ENCODE assay signal across 33 cellular contexts in the genomic region with DNA sequence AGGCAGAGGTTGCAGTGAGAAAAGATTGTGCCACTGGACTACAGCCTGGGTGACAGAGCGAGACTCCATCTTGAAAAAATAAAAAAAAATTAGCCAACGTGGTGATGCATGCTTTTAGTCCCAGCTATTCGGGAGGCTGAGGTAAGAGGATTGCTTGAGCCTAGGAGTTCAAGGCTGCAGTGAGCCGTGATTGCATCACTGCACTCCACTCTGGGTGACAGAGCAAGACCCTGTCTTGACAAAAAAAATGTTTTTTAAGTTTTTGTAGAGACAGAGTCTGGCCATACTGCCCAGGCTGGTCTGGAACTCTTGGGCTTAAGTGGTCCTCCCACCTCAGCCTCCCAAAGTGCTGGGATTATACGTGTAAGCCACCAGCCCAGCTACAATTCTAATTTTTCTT. TPM values are rescaled to one million over a fixed set of nuclear protein-coding genes. Genes with fewer than 3 reads are reported as not detected.
A peak's percentile ranks its signal among the peaks of the same experiment; 100 is the strongest.
DNase-seq lines count a peak whose midpoint lies in the region; ATAC-seq, FAIRE-seq and TF ChIP-seq lines count a peak whose summit lies in the region.
"Had no signal": no experiment of that assay in that cellular context is flagged by ENCODE, and none has a peak within 500 bp of the region (broad histone marks: within the 10 kb centered on the region; RNA-seq: fewer than 3 reads in every experiment).

No MANE protein-coding gene starts in this region.

- no TSS peak for BruUV-seq in HepG2 (replicated peaks; lab: Mats Ljungman, UMichigan)
- BruUV-seq in K562 (replicated peaks; lab: Mats Ljungman, UMichigan) = no TSS peak

- no peaks in the 10 kb centered on the region for H3K9me3 ChIP-seq in HepG2 (ENCODE audit: low read length)
- H3K9me3 ChIP-seq in right lobe of liver = no peaks in the 10 kb centered on the region
- H3K9me3 ChIP-seq in K562 (replicated peaks; ENCODE audit: control insufficient read depth, insufficient read depth, low read depth, low read length) = no peaks in the 10 kb centered on the region
- no peaks in the 10 kb centered on the region for H3K9me3 ChIP-seq in stomach
- H3K9me3 ChIP-seq: A549; BE2C; BLaER1; BLaER1 treated with 17β-estradiol and CSF1 and Interleukin-3, amounts not matched to agents 10 nM and 100 nM; Caco-2 had no signal

- TF ChIP-seq POLR2A in HepG2 (IDR thresholded peaks at IDR 0.05; ENCODE audit: insufficient read depth in 1 of 2, low read depth in 2 of 2, low read length in 2 of 2) (no peak), right lobe of liver (IDR thresholded peaks at IDR 0.05) (no peak), K562 (conservative IDR thresholded peaks at IDR 0.05) (no peak), stomach (IDR thresholded peaks at IDR 0.05) (no peak)

- POLR2A ChIA-PET in HepG2 (lab: Yijun Ruan, JAX) (no interaction called here), K562 (lab: Yijun Ruan, JAX) (no interaction called here)

- no peaks in the 10 kb centered on the region for H3K79me2 ChIP-seq in HepG2 (ENCODE audit: insufficient read depth, low read length)
- H3K79me2 ChIP-seq in K562 (ENCODE audit: control insufficient read depth, insufficient read depth, low read length) = no peaks in the 10 kb centered on the region

- no peak for TF ChIP-seq CTCF in HepG2 (CRISPR knock-in tag; IDR thresholded peaks at IDR 0.05)
- TF ChIP-seq CTCF in right lobe of liver (IDR thresholded peaks at IDR 0.05) = no peak
- TF ChIP-seq CTCF in K562 (IDR thresholded peaks at IDR 0.05 in 2 of 3, conservative IDR thresholded peaks at IDR 0.05 in 1 of 3; ENCODE audit: insufficient read depth in 2 of 3, low read depth in 1 of 3, low read length in 3 of 3) = no peak
- TF ChIP-seq CTCF in stomach (IDR thresholded peaks at IDR 0.05) = no peak

- intact Hi-C loops in HepG2 (cut with micrococcal nuclease; ENCODE audit: unreplicated experiment) (no loop called here), right lobe of liver (cut with DNase I) (no loop called here), K562 (cut with micrococcal nuclease) (loop anchor here (5.0 kb wide), 1 partner anchor 373 kb away; no protein-coding TSS in a partner anchor), stomach (cut with DNase I; ENCODE audit: low total_unique reads) (loop anchor here (10.0 kb wide), 1 partner anchor 105 kb away; no protein-coding TSS in a partner anchor)

- DNase-seq in HepG2 (ENCODE audit: low spot score) (no peak), right lobe of liver (no peak), K562 (ENCODE audit: extremely low read depth in 1 of 4, low spot score in 3 of 4) (no peak), mesenteric fat pad (ENCODE audit: low spot score) (peak; percentile 5), stomach (no peak)
- DNase-seq: 8988T; ACHN; AML-193; C1 segment of cervical spinal cord; Caco-2; Calu3; CD4-positive, alpha-beta memory T cell; CD4-positive, alpha-beta T cell; CD4-positive, CD25-positive, alpha-beta regulatory T cell; CD8-positive, alpha-beta memory T cell; CD8-positive, alpha-beta T cell; COR-L47; DMS 273 treated with DMSO at 0.1 percent for 48 hours; DMS153; DMS53; DMS79; DMS79 treated with DMSO at 0.1 percent for 48 hours; DND-41; EL had no signal

- ATAC-seq in HepG2 = no peak
- ATAC-seq in right lobe of liver = no peak
- no peak for ATAC-seq in K562
- ATAC-seq in GM18519 (IDR thresholded peaks at IDR 0.05; ENCODE audit: low FRiP score, unreplicated experiment) = no peak
- ATAC-seq: A549; CD8-positive, alpha-beta T cell had no signal

- H3K4me1 ChIP-seq in HepG2 (ENCODE audit: insufficient read depth, low read length) (peaks cover 11% of the 10 kb centered on the region; the same call in 1 of the 2 replicates), right lobe of liver (no peaks in the 10 kb centered on the region), K562 (replicated peaks in 1 of 2; ENCODE audit: control insufficient read depth in 2 of 2, insufficient read depth in 2 of 2, low read length in 2 of 2) (no peaks in the 10 kb centered on the region), stomach (no peaks in the 10 kb centered on the region)
- H3K4me1 ChIP-seq: A549; BE2C; BLaER1; BLaER1 treated with 17β-estradiol and CSF1 and Interleukin-3, amounts not matched to agents 10 nM and 100 nM; Caco-2 had no signal

- no peak overlapping the region for H3K4me2 ChIP-seq in HepG2 (ENCODE audit: low read depth, low read length)
- no peak overlapping the region for H3K4me2 ChIP-seq in K562 (ENCODE audit: insufficient read depth, low read length)
- H3K4me2 ChIP-seq: A549; BLaER1; BLaER1 treated with 17β-estradiol and CSF1 and Interleukin-3, amounts not matched to agents 10 nM and 100 nM had no signal

- H3K27me3 ChIP-seq in HepG2 (ENCODE audit: control insufficient read depth in 1 of 2, insufficient read depth in 2 of 2, low read length in 2 of 2) = no peaks in the 10 kb centered on the region
- H3K27me3 ChIP-seq in right lobe of liver = no peaks in the 10 kb centered on the region
- H3K27me3 ChIP-seq in K562 (ENCODE audit: control insufficient read depth in 2 of 2, insufficient read depth in 2 of 2, low read length in 2 of 2) = peaks cover 0 to 2% of the 10 kb centered on the region in 2 experiments; a peak in 2 of 5 replicates
- H3K27me3 ChIP-seq in stomach = no peaks in the 10 kb centered on the region
- H3K27me3 ChIP-seq: BE2C; BLaER1; BLaER1 treated with 17β-estradiol and CSF1 and Interleukin-3, amounts not matched to agents 10 nM and 100 nM had no signal

- H3K9me1 ChIP-seq in K562 (ENCODE audit: control insufficient read depth, insufficient read depth, low read length) = no peaks in the 10 kb centered on the region

- H3K36me3 ChIP-seq in HepG2 (replicated peaks in 1 of 2; ENCODE audit: control insufficient read depth in 1 of 2, insufficient read depth in 2 of 2, low read length in 2 of 2) (no peaks in the 10 kb centered on the region), right lobe of liver (no peaks in the 10 kb centered on the region), K562 (ENCODE audit: control insufficient read depth, insufficient read depth, low read length) (no peaks in the 10 kb centered on the region), stomach (no peaks in the 10 kb centered on the region)
- H3K36me3 ChIP-seq: BE2C; BLaER1; BLaER1 treated with 17β-estradiol and CSF1 and Interleukin-3, amounts not matched to agents 10 nM and 100 nM had no signal

- no peak for FAIRE-seq in HepG2 (lab: Jason Lieb, UNC)
- FAIRE-seq in K562 (lab: Jason Lieb, UNC) = no peak
- FAIRE-seq: A204.1, A549, D721Med had no signal

- no peaks in the 10 kb centered on the region for H4K20me1 ChIP-seq in HepG2 (ENCODE audit: insufficient read depth, low read length)
- 0 out of 2 replicates have a peak, but pooled peaks cover 3% of the 10 kb centered on the region for H4K20me1 ChIP-seq in K562 (replicated peaks; ENCODE audit: control insufficient read depth, insufficient read depth, low read length)
- H4K20me1 ChIP-seq: BLaER1; BLaER1 treated with 17β-estradiol and CSF1 and Interleukin-3, amounts not matched to agents 10 nM and 100 nM had no signal

- H3K27ac ChIP-seq in HepG2 (ENCODE audit: extremely low read length, insufficient read depth, low read length) = no peak overlapping the region
- no peak overlapping the region for H3K27ac ChIP-seq in right lobe of liver
- H3K27ac ChIP-seq in K562 (ENCODE audit: extremely low read depth, low read depth, low read length) = no peak overlapping the region
- no peak overlapping the region for H3K27ac ChIP-seq in stomach
- H3K27ac ChIP-seq: 22Rv1; A549; BLaER1; BLaER1 treated with 17β-estradiol and CSF1 and Interleukin-3, amounts not matched to agents 10 nM and 100 nM; C4-2B had no signal

- H3K4me3 ChIP-seq in HepG2 (replicated peaks in 1 of 3; ENCODE audit: insufficient read depth in 1 of 3, low read depth in 2 of 3, low read length in 3 of 3) (no peak overlapping the region), right lobe of liver (no peak overlapping the region), K562 (no peak overlapping the region), stomach (no peak overlapping the region)
- H3K4me3 ChIP-seq: A549; BLaER1; BLaER1 treated with 17β-estradiol and CSF1 and Interleukin-3, amounts not matched to agents 10 nM and 100 nM had no signal

- TF ChIP-seq EP300 in HepG2 (IDR thresholded peaks at IDR 0.05; ENCODE audit: low read depth in 2 of 2, low read length in 2 of 2) = no peak
- TF ChIP-seq EP300 in HepG2 (CRISPR knock-in tag; IDR thresholded peaks at IDR 0.05; ENCODE audit: borderline replicate concordance) = no peak
- TF ChIP-seq EP300 in K562 (IDR thresholded peaks at IDR 0.05; ENCODE audit: low read length) = no peak
- TF ChIP-seq EP300 in stomach (IDR thresholded peaks at IDR 0.05) = no peak

- CTCF ChIA-PET in HepG2 (lab: Yijun Ruan, JAX; ENCODE audit: low intra/inter-chr PET ratio, low total read pairs) = no interaction called here
- CTCF ChIA-PET in K562 (lab: Yijun Ruan, JAX; ENCODE audit: low intra/inter-chr PET ratio) = no interaction called here

- in situ Hi-C loops in HepG2 (cut with HindIII; ENCODE audit: extremely low pct_ligation_motif_present, low pct_unique_long_range_greater_than_20kb) = no loop called here
- in situ Hi-C loops in K562 (cut with MboI) = no loop called here

- H3K9ac ChIP-seq in HepG2 (ENCODE audit: insufficient read depth, low read depth, low read length) = no peak overlapping the region
- no peak overlapping the region for H3K9ac ChIP-seq in K562 (ENCODE audit: insufficient read depth in 1 of 2, low read depth in 2 of 2, low read length in 2 of 2)
- H3K9ac ChIP-seq: BLaER1; BLaER1 treated with 17β-estradiol and CSF1 and Interleukin-3, amounts not matched to agents 10 nM and 100 nM had no signal

- H2AFZ ChIP-seq in HepG2 (ENCODE audit: low read length) (no peak overlapping the region), K562 (ENCODE audit: low read depth, low read length) (no peak overlapping the region)

- 34% methylated on average over 5 of the region's 5 CpGs for WGBS in HepG2 (ENCODE audit: low lambda C conversion rate)
- 69% methylated on average over 4 of the region's 5 CpGs for WGBS in right lobe of liver (ENCODE audit: insufficient coverage, low coverage, low lambda C conversion rate, missing lambda C conversion rate)
- WGBS in K562 (ENCODE audit: insufficient coverage, low coverage, missing lambda C conversion rate) = 17% methylated on average over 4 of the region's 5 CpGs
- 65 to 90% (median 88%) methylated on average over 5 of the region's 5 CpGs for WGBS in stomach, 5 donors

- TF ChIP-seq RAD21 in HepG2 (CRISPR knock-in tag; IDR thresholded peaks at IDR 0.05) = no peak
- no peak for TF ChIP-seq RAD21 in K562 (CRISPR knock-in tag; conservative IDR thresholded peaks at IDR 0.05 in 1 of 2, IDR thresholded peaks at IDR 0.05 in 1 of 2)

RNA-seq across cellular contexts. Expression of gene LSM14A, which starts 22.4 kb away (rescaled TPM):
- total RNA-seq in HepG2 (2016; rRNA removed; fragmentation: Illumina TruSeq; extraction: Trizol) (83.6 and 109 TPM in 2 replicates), right lobe of liver (10 to 100 TPM; 32.1 to 61.9 (median 50.4) TPM), K562 (2014; rRNA removed) (95.1 and 111 TPM in 2 replicates), K562 (2014; rRNA removed; fragmentation: Illumina TruSeq; extraction: Trizol) (86.6 and 88.2 TPM in 2 replicates), K562 (2015; rRNA removed; fragmentation: Illumina TruSeq; extraction: Trizol) (90.7 and 93.9 TPM in 2 replicates), K562 (2021) (78.5 and 95.2 TPM in 2 replicates), mesenteric fat pad (87.2 TPM), stomach (100 to 1,000 TPM in 4 of 5 donors, 10 to 100 TPM in 1; 53.3 to 227 (median 171) TPM)
- total RNA-seq in HepG2 (2016; cell fraction: cytosol; rRNA removed; fragmentation: Illumina TruSeq; extraction: Trizol; ENCODE audit: low read depth) = 79.6 and 86.8 TPM in 2 replicates
- 89.2 and 94.7 TPM in 2 replicates for total RNA-seq in HepG2 (2016; cell fraction: insoluble cytoplasmic fraction; rRNA removed; fragmentation: Illumina TruSeq; extraction: Trizol)
- total RNA-seq in HepG2 (2016; cell fraction: membrane; rRNA removed; fragmentation: Illumina TruSeq; extraction: Trizol) = 169 and 188 TPM in 2 replicates
- 40.2 and 49.9 TPM in 2 replicates for total RNA-seq in HepG2 (2016; cell fraction: nucleus; rRNA removed; fragmentation: Illumina TruSeq; extraction: Trizol)
- polyA plus RNA-seq in HepG2 (2011; rRNA removed) (62.4 and 77.0 TPM in 2 replicates), K562 (2011; rRNA removed) (118 and 129 TPM in 2 replicates), K562 (2014; fragmentation: Illumina TruSeq; extraction: Trizol) (95.7 and 105 TPM in 2 replicates), K562 (2014; fragmentation: Nextera tagmentation; extraction: Ambion mirVana) (10 to 100 TPM; 19.5 to 25.7 TPM), K562 (2014; rRNA removed) (150 and 179 TPM in 2 replicates), stomach (10 to 100 TPM; 38.4 to 74.3 (median 51.5) TPM)
- 52.2 and 64.2 TPM in 2 replicates for polyA plus RNA-seq in HepG2 (2011; cell fraction: cytosol; rRNA removed)
- polyA plus RNA-seq in HepG2 (2011; cell fraction: nucleus; rRNA removed) = 37.8 and 45.4 TPM in 2 replicates
- 77.5 and 77.9 TPM in 2 replicates for polyA plus RNA-seq in HepG2 (2012)
- 124 and 135 TPM in 2 replicates for polyA plus RNA-seq in HepG2 (2016; cell fraction: cytosol; fragmentation: Illumina TruSeq; extraction: Trizol; ENCODE audit: low read depth)
- polyA plus RNA-seq in HepG2 (2016; cell fraction: insoluble cytoplasmic fraction; fragmentation: Illumina TruSeq; extraction: Trizol; ENCODE audit: low read depth) = 149 and 181 TPM in 2 replicates
- 172 and 199 TPM in 2 replicates for polyA plus RNA-seq in HepG2 (2016; cell fraction: membrane; fragmentation: Illumina TruSeq; extraction: Trizol; ENCODE audit: low read depth)
- polyA plus RNA-seq in HepG2 (2016; cell fraction: nucleus; fragmentation: Illumina TruSeq; extraction: Trizol; ENCODE audit: insufficient read depth, low read depth) = 67.0 and 73.1 TPM in 2 replicates
- 166 and 255 TPM in 2 replicates for polyA minus RNA-seq in HepG2 (2011; rRNA and poly(A)+ RNA removed; ENCODE audit: low replicate concordance)
- 61.4 and 69.0 TPM in 2 replicates for polyA minus RNA-seq in HepG2 (2011; cell fraction: cytosol; rRNA and poly(A)+ RNA removed)
- 87.8 and 114 TPM in 2 replicates for polyA minus RNA-seq in HepG2 (2011; cell fraction: nucleus; rRNA and poly(A)+ RNA removed)
- 64.2 and 98.3 TPM in 2 replicates for total RNA-seq in K562 (2011; cell fraction: chromatin; rRNA removed; ENCODE audit: low replicate concordance)
- total RNA-seq in K562 (2011; cell fraction: nucleolus; rRNA removed) = 52.0 and 54.5 TPM in 2 replicates
- total RNA-seq in K562 (2011; cell fraction: nucleoplasm; rRNA removed) = 63.2 and 73.9 TPM in 2 replicates
- 116 and 133 TPM in 2 replicates for polyA plus RNA-seq in K562 (2011; cell fraction: cytosol; rRNA removed)
- polyA plus RNA-seq in K562 (2011; cell fraction: nucleus; rRNA removed) = 41.7 and 49.3 TPM in 2 replicates
- 90.9 and 131 TPM in 2 replicates for polyA plus RNA-seq in K562 (2012)
- polyA minus RNA-seq in K562 (2011; rRNA and poly(A)+ RNA removed) = 160 and 181 TPM in 2 replicates
- polyA minus RNA-seq in K562 (2011; cell fraction: cytosol; rRNA and poly(A)+ RNA removed) = 57.2 and 71.0 TPM in 2 replicates
- polyA minus RNA-seq in K562 (2011; cell fraction: nucleus; rRNA and poly(A)+ RNA removed) = 53.3 and 75.0 TPM in 2 replicates

Comparison
In these comparisons a context has a peak if more than half of its experiments do, and no peak if none do; other contexts are left out.
1. intact Hi-C loops: an anchor here in K562 (5.0 kb wide) and stomach (10.0 kb wide); none called in HepG2 and right lobe of liver.
2. Of the 241 proteins assayed by ChIP-seq in both HepG2 and K562: peak only in HepG2: none; only in K562: none; in both: CEBPB; in neither: 238; mixed calls (peak in some experiments, not most) for 2.